In genomic region chr12:92363295-92364146, GRCh38 we compare ENCODE assay signal across 1 cellular context.
A peak's percentile ranks its signal among the peaks of the same experiment; 100 is the strongest.
TF ChIP-seq lines count a peak whose summit lies in the region.

No MANE protein-coding gene starts in this region.

TF ChIP-seq in GM12878, 131 proteins besides CTCF, POLR2A, EP300 and RAD21 (continued from another document):
- peak; percentile 88 for TF ChIP-seq FOXM1 (IDR thresholded peaks at IDR 0.05; ENCODE audit: low read depth, low read length)
- no peak for TF ChIP-seq SKIL (IDR thresholded peaks at IDR 0.05; ENCODE audit: low read depth, poor library complexity, severe bottlenecking)
